Comparison of ENCODE assay signal across 1 cellular context in genomic region chr18:49784427-49785185, GRCh38.
TF ChIP-seq lines count a peak whose summit lies in the region.

No MANE protein-coding gene starts in this region.

TF ChIP-seq in SK-N-SH, 30 proteins besides CTCF, POLR2A, EP300 and RAD21 (continued from another document):
- TF ChIP-seq, protein P1, sequence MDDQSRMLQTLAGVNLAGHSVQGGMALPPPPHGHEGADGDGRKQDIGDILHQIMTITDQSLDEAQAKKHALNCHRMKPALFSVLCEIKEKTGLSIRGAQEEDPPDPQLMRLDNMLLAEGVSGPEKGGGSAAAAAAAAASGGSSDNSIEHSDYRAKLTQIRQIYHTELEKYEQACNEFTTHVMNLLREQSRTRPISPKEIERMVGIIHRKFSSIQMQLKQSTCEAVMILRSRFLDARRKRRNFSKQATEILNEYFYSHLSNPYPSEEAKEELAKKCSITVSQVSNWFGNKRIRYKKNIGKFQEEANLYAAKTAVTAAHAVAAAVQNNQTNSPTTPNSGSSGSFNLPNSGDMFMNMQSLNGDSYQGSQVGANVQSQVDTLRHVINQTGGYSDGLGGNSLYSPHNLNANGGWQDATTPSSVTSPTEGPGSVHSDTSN (IDR thresholded peaks at IDR 0.05): no peak
- no peak for TF ChIP-seq NFIC (IDR thresholded peaks at IDR 0.05; ENCODE audit: borderline replicate concordance)
- no peak for TF ChIP-seq TEAD4 (IDR thresholded peaks at IDR 0.05; ENCODE audit: borderline replicate concordance, insufficient read depth)
